ENCODE assay signal across 12 cellular contexts in the genomic region with DNA sequence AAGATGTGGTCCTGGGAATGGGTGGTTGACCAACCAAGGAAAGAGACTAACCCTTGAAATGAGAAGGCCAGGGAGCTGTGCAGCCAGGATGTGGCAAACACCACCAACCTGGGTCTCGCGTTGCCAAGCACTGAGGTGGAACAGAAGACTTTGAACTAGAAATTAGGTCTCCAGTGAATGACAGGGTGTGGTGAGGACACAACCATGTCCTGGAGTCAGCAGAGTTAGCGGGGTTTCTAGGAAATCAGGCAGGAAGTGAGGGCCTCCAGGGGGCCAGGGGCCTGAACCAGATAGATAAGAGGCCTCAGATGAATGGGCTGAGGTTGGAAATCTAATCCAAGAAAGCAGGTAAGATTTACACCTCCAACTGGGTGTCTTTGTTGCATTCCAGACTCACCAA.
DNase-seq lines count a peak whose midpoint lies in the region; ATAC-seq and TF ChIP-seq lines count a peak whose summit lies in the region.
"Had no signal": no experiment of that assay in that cellular context is flagged by ENCODE, and none has a peak within 500 bp of the region (broad histone marks: within the 10 kb centered on the region; RNA-seq: fewer than 3 reads in every experiment).

No MANE protein-coding gene starts in this region.

- DNase-seq in GM12865 (ENCODE audit: low read depth) (peak; percentile 11), T-cell (peak in 21 of 34 experiments; percentile 0 to 31 (median 6)), osteocyte (ENCODE audit: extremely low spot score, unreplicated experiment) (no peak), epidermal melanocyte (ENCODE audit: insufficient read length, low spot score) (no peak), NCI-H446 (lab: John Stamatoyannopoulos, UW) (no peak), cerebellar cortex (ENCODE audit: low spot score) (no peak)
- peak; percentile 44 for DNase-seq in activated naive CD8-positive, alpha-beta T cell treated with anti-CD3 and anti-CD28 coated beads for 36 hours
- DNase-seq: head of caudate nucleus, NCI-H82, ovary had no signal

- ATAC-seq in T-cell (replicated peaks in 1 of 4) = peak; percentile 50 to 81 (median 76)

- H3K27me3 Mint-ChIP-seq in T-cell (no peaks in the 10 kb centered on the region), osteocyte (ENCODE audit: unreplicated experiment) (no peaks in the 10 kb centered on the region)
- no peaks in the 10 kb centered on the region for H3K27me3 Mint-ChIP-seq in activated naive CD8-positive, alpha-beta T cell treated with anti-CD3 and anti-CD28 coated beads for 36 hours

- TF ChIP-seq CTCF in GM12865 (IDR thresholded peaks at IDR 0.05; ENCODE audit: insufficient read depth, low read depth, low read length, missing control alignments) = no peak
- TF ChIP-seq CTCF in osteocyte (IDR thresholded peaks at IDR 0.05) = no peak

- H3K4me3 Mint-ChIP-seq in T-cell = peak overlapping the region; percentile 2 to 57 (median 7)
- H3K4me3 Mint-ChIP-seq in activated naive CD8-positive, alpha-beta T cell treated with anti-CD3 and anti-CD28 coated beads for 36 hours = no peak overlapping the region
- no peak overlapping the region for H3K4me3 Mint-ChIP-seq in osteocyte (ENCODE audit: unreplicated experiment)

- H3K27ac Mint-ChIP-seq in T-cell (peak overlapping the region; percentile 75 to 79), osteocyte (ENCODE audit: unreplicated experiment) (peak overlapping the region; percentile 79)
- peak overlapping the region; percentile 43 for H3K27ac Mint-ChIP-seq in activated naive CD8-positive, alpha-beta T cell treated with anti-CD3 and anti-CD28 coated beads for 36 hours

- no peak overlapping the region for H3K4me3 ChIP-seq in GM12865 (ENCODE audit: low read depth, low read length)
- H3K4me3 ChIP-seq: lung, ovary, SJSA1 had no signal

- POLR2A ChIA-PET in T-cell (lab: Charles Lee) = interaction anchor here in 1 of 2 donors (0.6 kb wide), 1 partner anchor 28 kb away, joined by 3 read pairs; no protein-coding TSS in a partner anchor

- H3K36me3 Mint-ChIP-seq in T-cell (no peaks in the 10 kb centered on the region), osteocyte (ENCODE audit: unreplicated experiment) (peaks cover 9% of the 10 kb centered on the region)
- H3K36me3 Mint-ChIP-seq in activated naive CD8-positive, alpha-beta T cell treated with anti-CD3 and anti-CD28 coated beads for 36 hours = peaks cover 5% of the 10 kb centered on the region

- H3K4me1 Mint-ChIP-seq in T-cell = peaks cover 37 to 39% (median 39%) of the 10 kb centered on the region in 3 donors
- H3K4me1 Mint-ChIP-seq in activated naive CD8-positive, alpha-beta T cell treated with anti-CD3 and anti-CD28 coated beads for 36 hours = peaks cover 25% of the 10 kb centered on the region
- peaks cover 66% of the 10 kb centered on the region for H3K4me1 Mint-ChIP-seq in osteocyte (ENCODE audit: unreplicated experiment)

- no peaks in the 10 kb centered on the region for H3K9me3 Mint-ChIP-seq in T-cell
- H3K9me3 Mint-ChIP-seq in activated naive CD8-positive, alpha-beta T cell treated with anti-CD3 and anti-CD28 coated beads for 36 hours = peaks cover 2% of the 10 kb centered on the region
- peaks cover 15% of the 10 kb centered on the region for H3K9me3 Mint-ChIP-seq in osteocyte (ENCODE audit: unreplicated experiment)

- CTCF ChIA-PET in T-cell (lab: Charles Lee) = no interaction called here

Comparison
In these comparisons a context has a peak if more than half of its experiments do, and no peak if none do; other contexts are left out.
1. DNase-seq: peak in GM12865 (single experiment), T-cell (21 of 34) and activated naive CD8-positive, alpha-beta T cell treated with anti-CD3 and anti-CD28 coated beads for 36 hours (single experiment); none in osteocyte (single experiment), epidermal melanocyte (single experiment), NCI-H446 (0 of 2) and cerebellar cortex (single experiment).
2. H3K4me3 Mint-ChIP-seq: peak in T-cell (3 of 3); none in activated naive CD8-positive, alpha-beta T cell treated with anti-CD3 and anti-CD28 coated beads for 36 hours (single experiment) and osteocyte (single experiment).
3. Peak in every context shown above with its lines, with median percentiles within 50 percentile points of each other: H3K27ac Mint-ChIP-seq.